ENCODE assay signal across 8 cellular contexts in genomic region chr15:41282980-41283652, GRCh38. TPM values are rescaled to one million over a fixed set of nuclear protein-coding genes. Genes with fewer than 3 reads are reported as not detected.
DNase-seq lines count a peak whose midpoint lies in the region; ATAC-seq and TF ChIP-seq lines count a peak whose summit lies in the region.
"Not testable (repeated sequence)": the region's sequence is repeated elsewhere in the genome, so short reads cannot be mapped to it uniquely, and the experiment has no call there.

No MANE protein-coding gene starts in this region.

- not testable (repeated sequence) for ATAC-seq in natural killer cell treated with Interleukin-12 subunit alpha and Interleukin-12 subunit beta and Interleukin-15 and Interleukin-18, amount 100 ng/mL, for 72 hours

- H3K36me3 Mint-ChIP-seq in activated naive CD4-positive, alpha-beta T cell treated with anti-CD3 and anti-CD28 coated beads, Interleukin-2, amount 50 U/mL, for 24 hours: peaks cover 14% of the 10 kb centered on the region
- H3K36me3 Mint-ChIP-seq in natural killer cell treated with Interleukin-12 subunit alpha and Interleukin-12 subunit beta and Interleukin-15 and Interleukin-18, amount 100 ng/mL, for 72 hours: peaks cover 30% of the 10 kb centered on the region
- peaks cover 49% of the 10 kb centered on the region for H3K36me3 Mint-ChIP-seq in stimulated activated naive CD8-positive, alpha-beta T cell treated with anti-CD3 and anti-CD28 coated beads, Interleukin-15, Interleukin-2, amounts not matched to agents 100 ng/mL and 50 ng/mL, for 24 hours (ENCODE audit: low read depth)

- peaks cover 37 to 57% (median 52%) of the 10 kb centered on the region in 10 experiments for H3K4me1 ChIP-seq in BLaER1 treated with 17β-estradiol and CSF1 and Interleukin-3, amounts not matched to agents 10 nM and 100 nM
- H3K4me1 ChIP-seq in effector memory CD4-positive, alpha-beta T cell (ENCODE audit: control insufficient read depth, insufficient read depth, low read length, poor library complexity, severe bottlenecking): peaks cover 13% of the 10 kb centered on the region

- H4K20me1 ChIP-seq in BLaER1 treated with 17β-estradiol and CSF1 and Interleukin-3, amounts not matched to agents 10 nM and 100 nM: peaks cover 3 to 22% (median 9%) of the 10 kb centered on the region in 11 experiments; a peak in 15 of 22 replicates

- peak overlapping the region; percentile 79 to 96 (median 93) for H3K27ac ChIP-seq in BLaER1 treated with 17β-estradiol and CSF1 and Interleukin-3, amounts not matched to agents 10 nM and 100 nM
- H3K27ac ChIP-seq in HL-60 (replicated peaks) (peak overlapping the region; percentile 95), RWPE1 (peak overlapping the region; percentile 91)
- H3K27ac ChIP-seq in effector memory CD4-positive, alpha-beta T cell (ENCODE audit: insufficient read depth, low read length, poor library complexity, severe bottlenecking): peak overlapping the region; percentile 87

- H3K9me3 Mint-ChIP-seq in activated naive CD4-positive, alpha-beta T cell treated with anti-CD3 and anti-CD28 coated beads, Interleukin-2, amount 50 U/mL, for 24 hours; natural killer cell treated with Interleukin-12 subunit alpha and Interleukin-12 subunit beta and Interleukin-15 and Interleukin-18, amount 100 ng/mL, for 72 hours; stimulated activated naive CD8-positive, alpha-beta T cell treated with anti-CD3 and anti-CD28 coated beads, Interleukin-15, Interleukin-2, amounts not matched to agents 100 ng/mL and 50 ng/mL, for 24 hours: not testable (repeated sequence)

- H3K36me3 ChIP-seq in BLaER1 treated with 17β-estradiol and CSF1 and Interleukin-3, amounts not matched to agents 10 nM and 100 nM: peaks cover 45 to 61% (median 52%) of the 10 kb centered on the region in 11 experiments
- H3K36me3 ChIP-seq in effector memory CD4-positive, alpha-beta T cell (ENCODE audit: control insufficient read depth, insufficient read depth, low read length): peaks cover 21% of the 10 kb centered on the region

- H3K27me3 ChIP-seq in BLaER1 treated with 17β-estradiol and CSF1 and Interleukin-3, amounts not matched to agents 10 nM and 100 nM; HL-60 (ENCODE audit: insufficient read depth, poor library complexity, severe bottlenecking); effector memory CD4-positive, alpha-beta T cell (replicated peaks; ENCODE audit: control insufficient read depth, insufficient read depth, low read length, poor library complexity, severe bottlenecking): not testable (repeated sequence)

- H3K9ac ChIP-seq in BLaER1 treated with 17β-estradiol and CSF1 and Interleukin-3, amounts not matched to agents 10 nM and 100 nM: peak overlapping the region; percentile 69 to 97 (median 94)

- TF ChIP-seq CTCF in HL-60 (IDR thresholded peaks at IDR 0.05; ENCODE audit: insufficient read depth, low read length); RWPE1 (conservative IDR thresholded peaks at IDR 0.05; ENCODE audit: low read depth): not testable (repeated sequence)

- DNase-seq in HL-60 (ENCODE audit: low read depth in 1 of 2, low spot score in 1 of 2); RWPE1 (ENCODE audit: low spot score); effector memory CD4-positive, alpha-beta T cell; natural killer cell treated with Interleukin-12 subunit alpha and Interleukin-12 subunit beta and Interleukin-15 and Interleukin-18, amount 100 ng/mL, for 72 hours (ENCODE audit: low spot score): not testable (repeated sequence)

- not testable (repeated sequence) for H3K27me3 Mint-ChIP-seq in activated naive CD4-positive, alpha-beta T cell treated with anti-CD3 and anti-CD28 coated beads, Interleukin-2, amount 50 U/mL, for 24 hours; natural killer cell treated with Interleukin-12 subunit alpha and Interleukin-12 subunit beta and Interleukin-15 and Interleukin-18, amount 100 ng/mL, for 72 hours; stimulated activated naive CD8-positive, alpha-beta T cell treated with anti-CD3 and anti-CD28 coated beads, Interleukin-15, Interleukin-2, amounts not matched to agents 100 ng/mL and 50 ng/mL, for 24 hours

- not testable (repeated sequence) for H3K9me3 ChIP-seq in BLaER1 treated with 17β-estradiol and CSF1 and Interleukin-3, amounts not matched to agents 10 nM and 100 nM (replicated peaks in 1 of 11); effector memory CD4-positive, alpha-beta T cell (ENCODE audit: control insufficient read depth, low read length); iPS-18c (ENCODE audit: control insufficient read depth, insufficient read depth, low read length)

- CTCF ChIA-PET in RWPE1 (lab: Yijun Ruan, JAX): not testable (repeated sequence)

- peak overlapping the region; percentile 99 for H3K4me3 Mint-ChIP-seq in activated naive CD4-positive, alpha-beta T cell treated with anti-CD3 and anti-CD28 coated beads, Interleukin-2, amount 50 U/mL, for 24 hours
- peak overlapping the region; percentile 98 for H3K4me3 Mint-ChIP-seq in natural killer cell treated with Interleukin-12 subunit alpha and Interleukin-12 subunit beta and Interleukin-15 and Interleukin-18, amount 100 ng/mL, for 72 hours
- H3K4me3 Mint-ChIP-seq in stimulated activated naive CD8-positive, alpha-beta T cell treated with anti-CD3 and anti-CD28 coated beads, Interleukin-15, Interleukin-2, amounts not matched to agents 100 ng/mL and 50 ng/mL, for 24 hours: peak overlapping the region; percentile 100

- H3K27ac Mint-ChIP-seq in activated naive CD4-positive, alpha-beta T cell treated with anti-CD3 and anti-CD28 coated beads, Interleukin-2, amount 50 U/mL, for 24 hours: peak overlapping the region; percentile 98
- peak overlapping the region; percentile 90 to 97 for H3K27ac Mint-ChIP-seq in natural killer cell treated with Interleukin-12 subunit alpha and Interleukin-12 subunit beta and Interleukin-15 and Interleukin-18, amount 100 ng/mL, for 72 hours
- peak overlapping the region; percentile 99 for H3K27ac Mint-ChIP-seq in stimulated activated naive CD8-positive, alpha-beta T cell treated with anti-CD3 and anti-CD28 coated beads, Interleukin-15, Interleukin-2, amounts not matched to agents 100 ng/mL and 50 ng/mL, for 24 hours

- POLR2A ChIA-PET in RWPE1 (lab: Yijun Ruan, JAX; ENCODE audit: low non-redundant PET): interaction anchor here (1.0 kb wide), 1 partner anchor 75 kb away, joined by 3 read pairs; no protein-coding TSS in a partner anchor

- H3K4me3 ChIP-seq in BLaER1 treated with 17β-estradiol and CSF1 and Interleukin-3, amounts not matched to agents 10 nM and 100 nM: peak overlapping the region; percentile 87 to 97 (median 92); a peak in 19 of 20 replicates
- not testable (repeated sequence) for H3K4me3 ChIP-seq in HL-60 (replicated peaks; ENCODE audit: insufficient read depth, low read length)
- peak overlapping the region; percentile 82 for H3K4me3 ChIP-seq in effector memory CD4-positive, alpha-beta T cell (ENCODE audit: insufficient read depth, low read depth, low read length, poor library complexity, severe bottlenecking)
- peak overlapping the region; percentile 36; the same call in 1 of the 2 replicates for H3K4me3 ChIP-seq in iPS-18c (ENCODE audit: insufficient read depth, low read depth, low read length)

- peak overlapping the region; percentile 65 to 86 (median 77) for H3K4me2 ChIP-seq in BLaER1 treated with 17β-estradiol and CSF1 and Interleukin-3, amounts not matched to agents 10 nM and 100 nM

- peaks cover 40% of the 10 kb centered on the region for H3K4me1 Mint-ChIP-seq in activated naive CD4-positive, alpha-beta T cell treated with anti-CD3 and anti-CD28 coated beads, Interleukin-2, amount 50 U/mL, for 24 hours
- H3K4me1 Mint-ChIP-seq in natural killer cell treated with Interleukin-12 subunit alpha and Interleukin-12 subunit beta and Interleukin-15 and Interleukin-18, amount 100 ng/mL, for 72 hours (ENCODE audit: low read depth in 2 of 2): peaks cover 32 to 41% of the 10 kb centered on the region in 2 donors
- peaks cover 46% of the 10 kb centered on the region for H3K4me1 Mint-ChIP-seq in stimulated activated naive CD8-positive, alpha-beta T cell treated with anti-CD3 and anti-CD28 coated beads, Interleukin-15, Interleukin-2, amounts not matched to agents 100 ng/mL and 50 ng/mL, for 24 hours (ENCODE audit: low read depth)

RNA-seq across cellular contexts. Expression of gene OIP5, which starts 49.3 kb away (rescaled TPM):
- total RNA-seq in natural killer cell treated with Interleukin-12 subunit alpha and Interleukin-12 subunit beta and Interleukin-15 and Interleukin-18, amount 100 ng/mL, for 72 hours: 10 to 100 TPM in 1 of 2 donors, 1 to 10 TPM in 1; 8.2 to 15.1 TPM

RNA-seq across cellular contexts. Expression of gene NUSAP1, which starts 49.6 kb away (rescaled TPM):
- 100 to 1,000 TPM in 1 of 2 donors, 10 to 100 TPM in 1; 80.5 to 118 TPM for total RNA-seq in natural killer cell treated with Interleukin-12 subunit alpha and Interleukin-12 subunit beta and Interleukin-15 and Interleukin-18, amount 100 ng/mL, for 72 hours

RNA-seq across cellular contexts. Expression of gene CHP1, which starts 52.0 kb away (rescaled TPM):
- 10 to 100 TPM; 42.3 to 51.8 TPM for total RNA-seq in natural killer cell treated with Interleukin-12 subunit alpha and Interleukin-12 subunit beta and Interleukin-15 and Interleukin-18, amount 100 ng/mL, for 72 hours

RNA-seq across cellular contexts. Expression of gene EXD1, which starts 52.6 kb away (rescaled TPM):
- not detected for total RNA-seq in natural killer cell treated with Interleukin-12 subunit alpha and Interleukin-12 subunit beta and Interleukin-15 and Interleukin-18, amount 100 ng/mL, for 72 hours
